In genomic region chr2:68368657-68369339, GRCh38 we compare ENCODE assay signal across 10 cellular contexts.
DNase-seq lines count a peak whose midpoint lies in the region; ATAC-seq and TF ChIP-seq lines count a peak whose summit lies in the region.
"Had no signal": no experiment of that assay in that cellular context is flagged by ENCODE, and none has a peak within 500 bp of the region (broad histone marks: within the 10 kb centered on the region; RNA-seq: fewer than 3 reads in every experiment).

No MANE protein-coding gene starts in this region.

- peaks cover 70% of the 10 kb centered on the region for H4K20me1 ChIP-seq in OCI-LY3 (ENCODE audit: insufficient read depth, low read length)

- peaks cover 100% of the 10 kb centered on the region for H3K79me2 ChIP-seq in OCI-LY3 (ENCODE audit: low read length)

- peak overlapping the region; percentile 94 for H3K4me2 ChIP-seq in OCI-LY3 (ENCODE audit: low read length)

- no peaks in the 10 kb centered on the region for H3K9me3 ChIP-seq in OCI-LY3 (ENCODE audit: insufficient read depth, low read length)
- H3K9me3 ChIP-seq: gastrocnemius medialis had no signal

- DNase-seq in GM12865 (ENCODE audit: low read depth) (no peak), fibroblast of peridontal ligament (ENCODE audit: extremely low read depth) (peak; percentile 89), retinal pigment epithelial cell (ENCODE audit: low read depth) (peak; percentile 68), SW 1271 (lab: John Stamatoyannopoulos, UW) (no peak)
- DNase-seq: gastrocnemius medialis had no signal

- ATAC-seq in HG03175 (IDR thresholded peaks at IDR 0.05; ENCODE audit: unreplicated experiment) (no peak), GM21529 (IDR thresholded peaks at IDR 0.05; ENCODE audit: unreplicated experiment) (no peak), GM19455 (IDR thresholded peaks at IDR 0.05; ENCODE audit: unreplicated experiment) (no peak)
- ATAC-seq: gastrocnemius medialis had no signal

- peaks cover 61% of the 10 kb centered on the region for H3K36me3 ChIP-seq in OCI-LY3 (replicated peaks; ENCODE audit: low read depth, low read length)
- H3K36me3 ChIP-seq: gastrocnemius medialis had no signal

- peaks cover 74% of the 10 kb centered on the region for H3K4me1 ChIP-seq in OCI-LY3 (ENCODE audit: low read length)
- H3K4me1 ChIP-seq: gastrocnemius medialis had no signal

- H3K4me3 ChIP-seq in GM12865 (ENCODE audit: low read depth, low read length) (peak overlapping the region; percentile 79), OCI-LY3 (ENCODE audit: low read length) (peak overlapping the region; percentile 88), retinal pigment epithelial cell (ENCODE audit: low read length) (no peak overlapping the region)
- H3K4me3 ChIP-seq: gastrocnemius medialis, SK-N-MC had no signal

- TF ChIP-seq CTCF in GM12865 (IDR thresholded peaks at IDR 0.05; ENCODE audit: insufficient read depth, low read depth, low read length, missing control alignments) (no peak), OCI-LY3 (IDR thresholded peaks at IDR 0.05; ENCODE audit: low read depth, low read length) (no peak), retinal pigment epithelial cell (conservative IDR thresholded peaks at IDR 0.05; ENCODE audit: low read depth, low read length) (no peak)

- H2AFZ ChIP-seq in OCI-LY3 (ENCODE audit: low read depth, low read length): no peak overlapping the region

- H3K27ac ChIP-seq in OCI-LY3 (ENCODE audit: low read length): peak overlapping the region; percentile 95
- H3K27ac ChIP-seq: gastrocnemius medialis, SK-N-MC had no signal

- H3K27me3 ChIP-seq in OCI-LY3 (ENCODE audit: low read depth, low read length): no peaks in the 10 kb centered on the region
- H3K27me3 ChIP-seq: gastrocnemius medialis had no signal

- H3K9ac ChIP-seq in OCI-LY3 (ENCODE audit: low read length): 0 out of 2 replicates have a peak overlapping the region, but pooled peaks have one; percentile 99

Comparison
In these comparisons a context has a peak if more than half of its experiments do, and no peak if none do; other contexts are left out.
1. DNase-seq: peak in fibroblast of peridontal ligament (single experiment) and retinal pigment epithelial cell (single experiment); none in GM12865 (single experiment) and SW 1271 (0 of 2).